1 cellular context compared by ENCODE assay signal in the genomic region with DNA sequence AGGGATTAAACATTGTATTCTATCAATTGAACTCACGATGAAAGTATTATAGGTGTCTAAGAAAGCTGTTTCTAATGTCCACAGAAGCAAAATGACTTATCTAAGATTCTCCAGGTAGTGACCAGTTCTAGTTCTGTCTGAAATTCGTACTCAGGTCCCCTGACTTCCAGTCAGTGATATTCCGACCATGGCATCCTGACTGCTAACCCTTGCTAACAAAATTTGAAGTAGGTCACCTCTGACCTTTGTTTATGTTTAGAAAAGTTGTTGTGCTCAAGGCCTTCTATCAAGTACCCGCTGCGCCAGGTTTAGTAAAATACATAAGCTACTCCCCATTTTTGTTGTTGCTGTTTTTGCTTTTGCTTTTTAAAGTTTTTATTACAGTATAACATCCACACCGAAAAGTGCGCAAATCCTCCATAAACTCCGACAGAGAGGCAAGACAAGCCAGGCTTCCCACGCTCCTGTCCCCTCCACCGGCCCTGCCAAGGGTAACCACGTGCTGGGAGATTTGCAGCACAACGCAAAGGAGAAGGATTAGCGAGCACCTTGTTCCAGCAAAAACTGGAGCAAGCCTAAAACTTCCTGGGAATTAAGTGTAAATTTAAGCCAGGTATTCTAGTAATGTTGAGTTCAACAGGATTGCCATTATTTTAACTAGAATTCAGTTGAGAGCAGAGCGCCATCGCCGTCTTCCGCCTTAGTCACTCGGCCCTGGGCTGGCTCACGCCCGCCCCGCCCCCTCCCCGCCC.
TF ChIP-seq lines count a peak whose summit lies in the region.

No MANE protein-coding gene starts in this region.

TF ChIP-seq in HepG2, 621 proteins besides CTCF, POLR2A, EP300 and RAD21 (continued from another document):
- TF ChIP-seq, protein P1, sequence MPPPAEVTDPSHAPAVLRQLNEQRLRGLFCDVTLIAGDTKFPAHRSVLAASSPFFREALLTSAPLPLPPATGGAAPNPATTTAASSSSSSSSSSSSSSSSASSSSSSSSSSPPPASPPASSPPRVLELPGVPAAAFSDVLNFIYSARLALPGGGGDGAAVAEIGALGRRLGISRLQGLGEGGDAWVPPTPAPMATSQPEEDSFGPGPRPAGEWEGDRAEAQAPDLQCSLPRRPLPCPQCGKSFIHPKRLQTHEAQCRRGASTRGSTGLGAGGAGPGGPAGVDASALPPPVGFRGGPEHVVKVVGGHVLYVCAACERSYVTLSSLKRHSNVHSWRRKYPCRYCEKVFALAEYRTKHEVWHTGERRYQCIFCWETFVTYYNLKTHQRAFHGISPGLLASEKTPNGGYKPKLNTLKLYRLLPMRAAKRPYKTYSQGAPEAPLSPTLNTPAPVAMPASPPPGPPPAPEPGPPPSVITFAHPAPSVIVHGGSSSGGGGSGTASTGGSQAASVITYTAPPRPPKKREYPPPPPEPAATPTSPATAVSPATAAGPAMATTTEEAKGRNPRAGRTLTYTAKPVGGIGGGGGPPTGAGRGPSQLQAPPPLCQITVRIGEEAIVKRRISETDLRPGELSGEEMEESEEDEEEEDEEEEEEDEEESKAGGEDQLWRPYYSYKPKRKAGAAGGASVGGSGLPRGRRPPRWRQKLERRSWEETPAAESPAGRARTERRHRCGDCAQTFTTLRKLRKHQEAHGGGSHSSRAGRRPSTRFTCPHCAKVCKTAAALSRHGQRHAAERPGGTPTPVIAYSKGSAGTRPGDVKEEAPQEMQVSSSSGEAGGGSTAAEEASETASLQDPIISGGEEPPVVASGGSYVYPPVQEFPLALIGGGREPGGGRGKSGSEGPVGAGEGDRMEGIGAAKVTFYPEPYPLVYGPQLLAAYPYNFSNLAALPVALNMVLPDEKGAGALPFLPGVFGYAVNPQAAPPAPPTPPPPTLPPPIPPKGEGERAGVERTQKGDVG (CRISPR knock-in tag; IDR thresholded peaks at IDR 0.05; ENCODE audit: borderline replicate concordance): peak; percentile 34; the same call in 1 of the 2 replicates
- no peak for TF ChIP-seq ZNF788 (CRISPR knock-in tag; IDR thresholded peaks at IDR 0.05; ENCODE audit: borderline replicate concordance)
- TF ChIP-seq GABPA (IDR thresholded peaks at IDR 0.05; ENCODE audit: low read depth, low read length): no peak
- TF ChIP-seq GABPA (CRISPR knock-in tag; IDR thresholded peaks at IDR 0.05; ENCODE audit: low read depth): no peak
- TF ChIP-seq, protein P2, sequence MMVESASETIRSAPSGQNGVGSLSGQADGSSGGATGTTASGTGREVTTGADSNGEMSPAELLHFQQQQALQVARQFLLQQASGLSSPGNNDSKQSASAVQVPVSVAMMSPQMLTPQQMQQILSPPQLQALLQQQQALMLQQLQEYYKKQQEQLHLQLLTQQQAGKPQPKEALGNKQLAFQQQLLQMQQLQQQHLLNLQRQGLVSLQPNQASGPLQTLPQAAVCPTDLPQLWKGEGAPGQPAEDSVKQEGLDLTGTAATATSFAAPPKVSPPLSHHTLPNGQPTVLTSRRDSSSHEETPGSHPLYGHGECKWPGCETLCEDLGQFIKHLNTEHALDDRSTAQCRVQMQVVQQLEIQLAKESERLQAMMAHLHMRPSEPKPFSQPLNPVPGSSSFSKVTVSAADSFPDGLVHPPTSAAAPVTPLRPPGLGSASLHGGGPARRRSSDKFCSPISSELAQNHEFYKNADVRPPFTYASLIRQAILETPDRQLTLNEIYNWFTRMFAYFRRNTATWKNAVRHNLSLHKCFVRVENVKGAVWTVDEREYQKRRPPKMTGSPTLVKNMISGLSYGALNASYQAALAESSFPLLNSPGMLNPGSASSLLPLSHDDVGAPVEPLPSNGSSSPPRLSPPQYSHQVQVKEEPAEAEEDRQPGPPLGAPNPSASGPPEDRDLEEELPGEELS (CRISPR knock-in tag; IDR thresholded peaks at IDR 0.05): no peak; the same call in 1 of the 2 replicates
- TF ChIP-seq KDM2A (CRISPR knock-in tag; IDR thresholded peaks at IDR 0.05; ENCODE audit: borderline replicate concordance, low read depth): peak; percentile 57; the same call in 1 of the 2 replicates
- no peak for TF ChIP-seq GTF3A (CRISPR knock-in tag; conservative IDR thresholded peaks at IDR 0.05)
- peak; percentile 59; the same call in 1 of the 2 replicates for TF ChIP-seq ZNF563 (CRISPR knock-in tag; IDR thresholded peaks at IDR 0.05)
- TF ChIP-seq XRCC5 (optimal IDR thresholded peaks at IDR 0.05; ENCODE audit: low read length): peak; percentile 41
- TF ChIP-seq SOX6 (IDR thresholded peaks at IDR 0.05): no peak
- TF ChIP-seq SOX6 (CRISPR knock-in tag; IDR thresholded peaks at IDR 0.05): no peak
- TF ChIP-seq ZNF3 (CRISPR knock-in tag; IDR thresholded peaks at IDR 0.05): peak; percentile 80
- TF ChIP-seq ZNF572 (CRISPR knock-in tag; IDR thresholded peaks at IDR 0.05): no peak
- TF ChIP-seq, protein P3, sequence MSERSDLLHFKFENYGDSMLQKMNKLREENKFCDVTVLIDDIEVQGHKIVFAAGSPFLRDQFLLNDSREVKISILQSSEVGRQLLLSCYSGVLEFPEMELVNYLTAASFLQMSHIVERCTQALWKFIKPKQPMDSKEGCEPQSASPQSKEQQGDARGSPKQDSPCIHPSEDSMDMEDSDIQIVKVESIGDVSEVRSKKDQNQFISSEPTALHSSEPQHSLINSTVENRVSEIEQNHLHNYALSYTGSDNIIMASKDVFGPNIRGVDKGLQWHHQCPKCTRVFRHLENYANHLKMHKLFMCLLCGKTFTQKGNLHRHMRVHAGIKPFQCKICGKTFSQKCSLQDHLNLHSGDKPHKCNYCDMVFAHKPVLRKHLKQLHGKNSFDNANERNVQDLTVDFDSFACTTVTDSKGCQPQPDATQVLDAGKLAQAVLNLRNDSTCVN (CRISPR knock-in tag; IDR thresholded peaks at IDR 0.05; ENCODE audit: borderline replicate concordance): peak; percentile 78
- no peak for TF ChIP-seq U2AF2 (IDR thresholded peaks at IDR 0.05; ENCODE audit: low read depth, low read length)
- 0 out of 2 replicates have a peak, but pooled peaks have one; percentile 38 for TF ChIP-seq NFATC3 (CRISPR knock-in tag; IDR thresholded peaks at IDR 0.05)
- TF ChIP-seq, protein P4, sequence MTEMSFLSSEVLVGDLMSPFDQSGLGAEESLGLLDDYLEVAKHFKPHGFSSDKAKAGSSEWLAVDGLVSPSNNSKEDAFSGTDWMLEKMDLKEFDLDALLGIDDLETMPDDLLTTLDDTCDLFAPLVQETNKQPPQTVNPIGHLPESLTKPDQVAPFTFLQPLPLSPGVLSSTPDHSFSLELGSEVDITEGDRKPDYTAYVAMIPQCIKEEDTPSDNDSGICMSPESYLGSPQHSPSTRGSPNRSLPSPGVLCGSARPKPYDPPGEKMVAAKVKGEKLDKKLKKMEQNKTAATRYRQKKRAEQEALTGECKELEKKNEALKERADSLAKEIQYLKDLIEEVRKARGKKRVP (CRISPR knock-in tag; IDR thresholded peaks at IDR 0.05): peak in 1 of 2 experiments; percentile 52; a peak in 1 of 4 replicates
- TF ChIP-seq, protein P5, sequence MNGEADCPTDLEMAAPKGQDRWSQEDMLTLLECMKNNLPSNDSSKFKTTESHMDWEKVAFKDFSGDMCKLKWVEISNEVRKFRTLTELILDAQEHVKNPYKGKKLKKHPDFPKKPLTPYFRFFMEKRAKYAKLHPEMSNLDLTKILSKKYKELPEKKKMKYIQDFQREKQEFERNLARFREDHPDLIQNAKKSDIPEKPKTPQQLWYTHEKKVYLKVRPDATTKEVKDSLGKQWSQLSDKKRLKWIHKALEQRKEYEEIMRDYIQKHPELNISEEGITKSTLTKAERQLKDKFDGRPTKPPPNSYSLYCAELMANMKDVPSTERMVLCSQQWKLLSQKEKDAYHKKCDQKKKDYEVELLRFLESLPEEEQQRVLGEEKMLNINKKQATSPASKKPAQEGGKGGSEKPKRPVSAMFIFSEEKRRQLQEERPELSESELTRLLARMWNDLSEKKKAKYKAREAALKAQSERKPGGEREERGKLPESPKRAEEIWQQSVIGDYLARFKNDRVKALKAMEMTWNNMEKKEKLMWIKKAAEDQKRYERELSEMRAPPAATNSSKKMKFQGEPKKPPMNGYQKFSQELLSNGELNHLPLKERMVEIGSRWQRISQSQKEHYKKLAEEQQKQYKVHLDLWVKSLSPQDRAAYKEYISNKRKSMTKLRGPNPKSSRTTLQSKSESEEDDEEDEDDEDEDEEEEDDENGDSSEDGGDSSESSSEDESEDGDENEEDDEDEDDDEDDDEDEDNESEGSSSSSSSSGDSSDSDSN (CRISPR knock-in tag; IDR thresholded peaks at IDR 0.05): peak; percentile 40; the same call in 1 of the 2 replicates
- peak; percentile 77 for TF ChIP-seq ZNF891 (CRISPR knock-in tag; IDR thresholded peaks at IDR 0.05)
- no peak for TF ChIP-seq HNRNPK (IDR thresholded peaks at IDR 0.05; ENCODE audit: low read depth, low read length, poor library complexity, severe bottlenecking)
- TF ChIP-seq SOX13 (IDR thresholded peaks at IDR 0.05): no peak
- TF ChIP-seq SOX13 (CRISPR knock-in tag; conservative IDR thresholded peaks at IDR 0.05 in 1 of 2, IDR thresholded peaks at IDR 0.05 in 1 of 2): peak in 1 of 2 experiments; percentile 21; a peak in 1 of 4 replicates
- TF ChIP-seq ZNF556 (CRISPR knock-in tag; IDR thresholded peaks at IDR 0.05; ENCODE audit: borderline replicate concordance): no peak
